In genomic region chr15:78341057-78341763, GRCh38 we compare ENCODE assay signal across 16 cellular contexts. TPM values are rescaled to one million over a fixed set of nuclear protein-coding genes. Genes with fewer than 3 reads are reported as not detected.
DNase-seq lines count a peak whose midpoint lies in the region; ATAC-seq and TF ChIP-seq lines count a peak whose summit lies in the region.
"Had no signal": no experiment of that assay in that cellular context is flagged by ENCODE, and none has a peak within 500 bp of the region (broad histone marks: within the 10 kb centered on the region; RNA-seq: fewer than 3 reads in every experiment).

No MANE protein-coding gene starts in this region.

- peaks cover 48% of the 10 kb centered on the region for H3K27me3 ChIP-seq in neural progenitor cell

- no peaks in the 10 kb centered on the region for H3K36me3 Mint-ChIP-seq in neural progenitor cell
- H3K36me3 Mint-ChIP-seq: CD4-positive, alpha-beta memory T cell had no signal

- H3K27ac ChIP-seq in neural progenitor cell, result no peak overlapping the region
- H3K27ac ChIP-seq: adrenal gland, HL-60, SJSA1 had no signal

- H3K9ac ChIP-seq in ES-I3 (ENCODE audit: low read depth, low read length), result peak overlapping the region; percentile 93
- H3K9ac ChIP-seq in neural progenitor cell, result no peak overlapping the region

- H3K27me3 Mint-ChIP-seq in neural progenitor cell (ENCODE audit: insufficient read depth, low read depth), result peaks cover 42% of the 10 kb centered on the region

- H3K4me3 Mint-ChIP-seq in neural progenitor cell, result peak overlapping the region; percentile 77
- H3K4me3 Mint-ChIP-seq: CD4-positive, alpha-beta memory T cell had no signal

- H4K20me1 ChIP-seq in neural progenitor cell (ENCODE audit: low read depth), result peaks cover 21% of the 10 kb centered on the region

- H3K4me1 Mint-ChIP-seq in neural progenitor cell, result peaks cover 47% of the 10 kb centered on the region

- no peaks in the 10 kb centered on the region for H3K9me3 Mint-ChIP-seq in neural progenitor cell

- no peak overlapping the region for H3K27ac Mint-ChIP-seq in neural progenitor cell
- H3K27ac Mint-ChIP-seq: CD4-positive, alpha-beta memory T cell had no signal

- H3K4me1 ChIP-seq in ES-I3 (ENCODE audit: insufficient read depth, low read length), result peaks cover 7% of the 10 kb centered on the region
- H3K4me1 ChIP-seq in neural progenitor cell, result peaks cover 52% of the 10 kb centered on the region
- H3K4me1 ChIP-seq: adrenal gland, SJSA1 had no signal

- H3K36me3 ChIP-seq in ES-I3 (ENCODE audit: insufficient read depth, low read length) (peaks cover 7% of the 10 kb centered on the region; the same call in 1 of the 2 replicates), neural progenitor cell (no peaks in the 10 kb centered on the region)
- H3K36me3 ChIP-seq: adrenal gland, SJSA1 had no signal

- no peak for TF ChIP-seq CTCF in neural progenitor cell (IDR thresholded peaks at IDR 0.05)

- H3K9me3 ChIP-seq in ES-I3 (ENCODE audit: control insufficient read depth, insufficient read depth, low read length) (no peaks in the 10 kb centered on the region), neural progenitor cell (ENCODE audit: low read depth) (no peaks in the 10 kb centered on the region)
- H3K9me3 ChIP-seq: adrenal gland, SJSA1 had no signal

- peak overlapping the region; percentile 76 for H3K4me3 ChIP-seq in neural progenitor cell
- H3K4me3 ChIP-seq: adrenal gland, SJSA1 had no signal

- peaks cover 23% of the 10 kb centered on the region for H3K79me2 ChIP-seq in neural progenitor cell (ENCODE audit: low read depth)

- peak overlapping the region; percentile 66 for H2AFZ ChIP-seq in neural progenitor cell (replicated peaks)

- ATAC-seq in HG03097 (IDR thresholded peaks at IDR 0.05; ENCODE audit: low FRiP score, unreplicated experiment), result no peak

- peak overlapping the region; percentile 95 for H3K4me2 ChIP-seq in neural progenitor cell

- DNase-seq in NCI-H69 (lab: John Stamatoyannopoulos, UW), result peak; percentile 9
- DNase-seq in head of caudate nucleus, result peak in 40 of 42 donors; percentile 10 to 84 (median 54)
- DNase-seq in neural progenitor cell (ENCODE audit: low spot score), result peak; percentile 76
- DNase-seq in activated CD8-positive, alpha-beta memory T cell treated with anti-CD3 and anti-CD28 coated beads, Interleukin-2, amount 50 U/mL, for 48 hours, result no peak
- DNase-seq in SIG-M5 (lab: John Stamatoyannopoulos, UW), result no peak
- no peak for DNase-seq in MV-4-11 (lab: John Stamatoyannopoulos, UW)
- DNase-seq: adrenal gland; CD4-positive, alpha-beta memory T cell; effector CD4-positive, alpha-beta T cell; midbrain; NCI-H774 had no signal

- intact Hi-C loops in head of caudate nucleus (cut with DNase I), result no loop called here

- H3F3A ChIP-seq in neural progenitor cell (ENCODE audit: low read depth), result peaks cover 46% of the 10 kb centered on the region

RNA-seq across cellular contexts. Expression of gene CRABP1, which starts 1.1 kb away (rescaled TPM):
- total RNA-seq in neural progenitor cell (ENCODE audit: low replicate concordance), result 320 and 454 TPM in 2 replicates
- total RNA-seq: CD4-positive, alpha-beta memory T cell; glomerular endothelial cell; SJSA1 had no signal

RNA-seq across cellular contexts. Expression of gene SKIC8, which starts 41.8 kb away (rescaled TPM):
- 76.0 and 78.4 TPM in 2 replicates for total RNA-seq in neural progenitor cell (ENCODE audit: low replicate concordance)

Comparison
In these comparisons a context has a peak if more than half of its experiments do, and no peak if none do; other contexts are left out.
1. DNase-seq: peak in NCI-H69 (single experiment), head of caudate nucleus (40 of 42) and neural progenitor cell (single experiment); none in activated CD8-positive, alpha-beta memory T cell treated with anti-CD3 and anti-CD28 coated beads, Interleukin-2, amount 50 U/mL, for 48 hours (single experiment), SIG-M5 (single experiment) and MV-4-11 (single experiment).